Comparison of ENCODE assay signal across 8 cellular contexts in genomic region chr3:87997298-87997697, GRCh38.
A peak's percentile ranks its signal among the peaks of the same experiment; 100 is the strongest.
DNase-seq lines count a peak whose midpoint lies in the region; ATAC-seq and TF ChIP-seq lines count a peak whose summit lies in the region.

No MANE protein-coding gene starts in this region.

- no peaks in the 10 kb centered on the region for H3K79me2 ChIP-seq in mammary epithelial cell (ENCODE audit: insufficient read depth, low read length)

- H3K4me3 Mint-ChIP-seq in MCF 10A (ENCODE audit: unreplicated experiment) (no peak overlapping the region), memory B cell (peak overlapping the region; percentile 61)
- H3K4me3 Mint-ChIP-seq in activated CD4-positive, alpha-beta T cell treated with anti-CD3 and anti-CD28 coated beads, Interleukin-2, amount 10 ng/mL, durations not matched to agents 7 days and 5 days, result peak overlapping the region; percentile 37

- ATAC-seq in HG03280 (IDR thresholded peaks at IDR 0.05; ENCODE audit: unreplicated experiment) (peak; percentile 49), memory B cell (ENCODE audit: low read depth) (peak; percentile 39)

- H3K27me3 Mint-ChIP-seq in MCF 10A (ENCODE audit: insufficient read depth, unreplicated experiment) (no peaks in the 10 kb centered on the region), memory B cell (no peaks in the 10 kb centered on the region)
- H3K27me3 Mint-ChIP-seq in activated CD4-positive, alpha-beta T cell treated with anti-CD3 and anti-CD28 coated beads, Interleukin-2, amount 10 ng/mL, durations not matched to agents 7 days and 5 days, result peaks cover 13% of the 10 kb centered on the region

- no peaks in the 10 kb centered on the region for H3K9me3 ChIP-seq in mammary epithelial cell (replicated peaks; ENCODE audit: insufficient read depth, low read length)

- in situ Hi-C loops in mammary epithelial cell (cut with MboI; ENCODE audit: low sequenced_read_pairs in 2 of 2) (no loop called here), G401 (cut with HindIII; ENCODE audit: low sequenced_read_pairs) (no loop called here)

- peaks cover 2% of the 10 kb centered on the region for H3K27me3 ChIP-seq in mammary epithelial cell (ENCODE audit: insufficient read depth, low read length)

- no peak overlapping the region for H3K9ac ChIP-seq in mammary epithelial cell (ENCODE audit: insufficient read depth, low read length)

- CTCF ChIA-PET in MCF 10A (lab: Yijun Ruan, JAX) (no interaction called here), mammary epithelial cell (lab: Charles Lee; ENCODE audit: low non-redundant PET) (no interaction called here)
- CTCF ChIA-PET in activated CD4-positive, alpha-beta T cell treated with anti-CD3 and anti-CD28 coated beads, Interleukin-2, amount 10 ng/mL, durations not matched to agents 7 days and 5 days (lab: Charles Lee), result no interaction called here

- no peaks in the 10 kb centered on the region for H3K36me3 Mint-ChIP-seq in MCF 10A (ENCODE audit: insufficient read depth, unreplicated experiment)
- H3K36me3 Mint-ChIP-seq in activated CD4-positive, alpha-beta T cell treated with anti-CD3 and anti-CD28 coated beads, Interleukin-2, amount 10 ng/mL, durations not matched to agents 7 days and 5 days (ENCODE audit: low read depth), result no peaks in the 10 kb centered on the region
- H3K36me3 Mint-ChIP-seq in memory B cell, result no peaks in the 10 kb centered on the region

- no peak overlapping the region for H3K27ac Mint-ChIP-seq in MCF 10A (ENCODE audit: low read depth, unreplicated experiment)
- peak overlapping the region; percentile 19 for H3K27ac Mint-ChIP-seq in activated CD4-positive, alpha-beta T cell treated with anti-CD3 and anti-CD28 coated beads, Interleukin-2, amount 10 ng/mL, durations not matched to agents 7 days and 5 days
- H3K27ac Mint-ChIP-seq in memory B cell, result peak overlapping the region; percentile 35

- no peak overlapping the region for H2AFZ ChIP-seq in mammary epithelial cell (ENCODE audit: low read depth, low read length)

- no TSS peak for BruUV-seq in MCF 10A (replicated peaks; lab: Mats Ljungman, UMichigan)
- no TSS peak for BruUV-seq in mammary epithelial cell (replicated peaks; lab: Mats Ljungman, UMichigan)

- H3K4me3 ChIP-seq in mammary epithelial cell (replicated peaks in 1 of 3; ENCODE audit: insufficient read depth in 1 of 3, low read depth in 2 of 3, low read length in 3 of 3), result no peak overlapping the region

- no peaks in the 10 kb centered on the region for H3K4me1 Mint-ChIP-seq in MCF 10A (ENCODE audit: insufficient read depth, unreplicated experiment)
- H3K4me1 Mint-ChIP-seq in activated CD4-positive, alpha-beta T cell treated with anti-CD3 and anti-CD28 coated beads, Interleukin-2, amount 10 ng/mL, durations not matched to agents 7 days and 5 days, result peaks cover 23% of the 10 kb centered on the region
- H3K4me1 Mint-ChIP-seq in memory B cell, result peaks cover 9% of the 10 kb centered on the region

- dilution Hi-C loops in mammary epithelial cell (cut with HindIII; ENCODE audit: low sequenced_read_pairs), result no loop called here

- peaks cover 3% of the 10 kb centered on the region for H3K4me1 ChIP-seq in mammary epithelial cell (ENCODE audit: insufficient read depth, low read length)

- no peak overlapping the region for H3K4me2 ChIP-seq in mammary epithelial cell (ENCODE audit: insufficient read depth, low read depth, low read length)

- WGBS in mammary epithelial cell (ENCODE audit: low coverage, missing lambda C conversion rate), result 92% methylated on average over 4 of the region's 4 CpGs

- H3K9me3 Mint-ChIP-seq in MCF 10A (ENCODE audit: unreplicated experiment) (no peaks in the 10 kb centered on the region), memory B cell (no peaks in the 10 kb centered on the region)
- H3K9me3 Mint-ChIP-seq in activated CD4-positive, alpha-beta T cell treated with anti-CD3 and anti-CD28 coated beads, Interleukin-2, amount 10 ng/mL, durations not matched to agents 7 days and 5 days, result no peaks in the 10 kb centered on the region

- H4K20me1 ChIP-seq in mammary epithelial cell (ENCODE audit: insufficient read depth, low read length), result no peaks in the 10 kb centered on the region

- intact Hi-C loops in MCF 10A (cut with micrococcal nuclease), result no loop called here
- intact Hi-C loops in mammary epithelial cell (cut with micrococcal nuclease), result no loop called here

- DNase-seq in MCF 10A (ENCODE audit: unreplicated experiment), result peak; percentile 21
- DNase-seq in mammary epithelial cell, result no peak
- DNase-seq in activated CD4-positive, alpha-beta T cell treated with anti-CD3 and anti-CD28 coated beads, Interleukin-2, amount 10 ng/mL, durations not matched to agents 7 days and 5 days, result peak; percentile 57
- no peak for DNase-seq in memory B cell (ENCODE audit: low spot score in 2 of 2)
- DNase-seq in NCI-H345 treated with DMSO at 0.1 percent for 48 hours (lab: John Stamatoyannopoulos, UW; ENCODE audit: unreplicated experiment), result no peak
- DNase-seq in G401 (ENCODE audit: low spot score), result no peak
- DNase-seq in NCI-H1694 treated with DMSO at 0.1 percent for 48 hours (lab: John Stamatoyannopoulos, UW), result no peak

- TF ChIP-seq CTCF in MCF 10A (IDR thresholded peaks at IDR 0.05; ENCODE audit: unreplicated experiment), result no peak
- no peak for TF ChIP-seq CTCF in mammary epithelial cell (conservative IDR thresholded peaks at IDR 0.05 in 1 of 2, IDR thresholded peaks at IDR 0.05 in 1 of 2; ENCODE audit: extremely low read depth in 1 of 2, insufficient read depth in 1 of 2, low read depth in 1 of 2, low read length in 2 of 2)

- POLR2A ChIA-PET in MCF 10A (lab: Yijun Ruan, JAX), result no interaction called here
- POLR2A ChIA-PET in activated CD4-positive, alpha-beta T cell treated with anti-CD3 and anti-CD28 coated beads, Interleukin-2, amount 10 ng/mL, durations not matched to agents 7 days and 5 days (lab: Charles Lee), result no interaction called here

- no peak overlapping the region for H3K27ac ChIP-seq in mammary epithelial cell (ENCODE audit: insufficient read depth, low read depth, low read length)

- no peaks in the 10 kb centered on the region for H3K36me3 ChIP-seq in mammary epithelial cell (ENCODE audit: insufficient read depth, low read length)

Comparison
In these comparisons a context has a peak if more than half of its experiments do, and no peak if none do; other contexts are left out.
1. DNase-seq: peak in MCF 10A (single experiment) and activated CD4-positive, alpha-beta T cell treated with anti-CD3 and anti-CD28 coated beads, Interleukin-2, amount 10 ng/mL, durations not matched to agents 7 days and 5 days (single experiment); none in mammary epithelial cell (single experiment), memory B cell (0 of 2), NCI-H345 treated with DMSO at 0.1 percent for 48 hours (single experiment), G401 (single experiment) and NCI-H1694 treated with DMSO at 0.1 percent for 48 hours (single experiment).